22 cellular contexts compared by ENCODE assay signal in the genomic region with DNA sequence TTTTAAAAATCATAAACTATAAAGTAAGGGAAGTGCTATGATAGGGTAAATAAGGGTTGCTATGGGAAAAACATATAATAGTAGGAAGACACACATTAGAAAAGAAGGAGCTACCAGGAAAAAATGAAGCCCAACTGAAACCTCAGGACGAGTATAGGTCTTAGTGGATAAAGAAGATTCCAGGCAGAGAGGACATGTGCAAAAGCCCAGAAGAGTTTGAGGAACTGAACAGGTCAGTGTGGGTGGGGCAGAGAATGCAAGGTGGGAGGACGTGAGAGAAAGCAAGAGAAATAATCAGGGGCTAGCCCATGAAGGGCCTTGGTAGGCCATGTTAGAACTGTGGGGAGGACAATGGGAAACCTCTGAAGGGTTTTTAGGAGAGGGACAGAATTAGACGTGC.
"Had no signal": no experiment of that assay in that cellular context is flagged by ENCODE, and none has a peak within 500 bp of the region (broad histone marks: within the 10 kb centered on the region; RNA-seq: fewer than 3 reads in every experiment).

No MANE protein-coding gene starts in this region.

- H3K4me3 Mint-ChIP-seq: activated CD4-positive, alpha-beta T cell treated with anti-CD3 and anti-CD28 coated beads, Interleukin-2, amount 10 ng/mL, durations not matched to agents 24 days and 14 days; activated CD8-positive, alpha-beta memory T cell treated with anti-CD3 and anti-CD28 coated beads, Interleukin-2, amount 10 ng/mL, durations not matched to agents 7 days and 5 days; activated naive CD8-positive, alpha-beta T cell treated with anti-CD3 and anti-CD28 coated beads, Interleukin-2, amount 50 U/mL, for 24 hours; activated T-cell treated with anti-CD3 and anti-CD28 coated beads, Interleukin-2, amount 50 U/mL, for 24 hours; brain; T-helper 1 cell treated with Interleukin-12 subunit alpha and Interleukin-12 subunit beta and Interleukin-4 antibody, amounts not matched to agents 30 μg/mL and 1 μg/mL, for 36 hours had no signal

- H3K9me3 Mint-ChIP-seq: activated CD4-positive, alpha-beta T cell treated with anti-CD3 and anti-CD28 coated beads, Interleukin-2, amount 10 ng/mL, durations not matched to agents 24 days and 14 days; activated naive CD4-positive, alpha-beta T cell treated with anti-CD3 and anti-CD28 coated beads, Interleukin-2, amount 50 U/mL, for 72 hours; activated naive CD8-positive, alpha-beta T cell treated with anti-CD3 and anti-CD28 coated beads, Interleukin-2, amount 50 U/mL, for 24 hours; activated T-cell treated with anti-CD3 and anti-CD28 coated beads, Interleukin-2, amount 50 U/mL, for 24 hours; brain; T-helper 1 cell treated with Interleukin-12 subunit alpha and Interleukin-12 subunit beta and Interleukin-4 antibody, amounts not matched to agents 30 μg/mL and 1 μg/mL, for 36 hours had no signal

- H3K27me3 Mint-ChIP-seq: activated CD4-positive, alpha-beta T cell treated with anti-CD3 and anti-CD28 coated beads, Interleukin-2, amount 10 ng/mL, durations not matched to agents 24 days and 14 days; activated T-cell treated with anti-CD3 and anti-CD28 coated beads, Interleukin-2, amount 50 U/mL, for 24 hours; brain had no signal

- H3K36me3 ChIP-seq: MG63 had no signal

- H3K4me3 ChIP-seq: MG63, PC-9 had no signal

- H3K27ac ChIP-seq: PC-9 had no signal

- H3K27ac Mint-ChIP-seq: activated CD4-positive, alpha-beta T cell treated with anti-CD3 and anti-CD28 coated beads, Interleukin-2, amount 10 ng/mL, durations not matched to agents 24 days and 14 days; activated CD8-positive, alpha-beta memory T cell treated with anti-CD3 and anti-CD28 coated beads, Interleukin-2, amount 10 ng/mL, durations not matched to agents 7 days and 5 days; activated naive CD4-positive, alpha-beta T cell treated with anti-CD3 and anti-CD28 coated beads, Interleukin-2, amount 50 U/mL, for 72 hours; activated naive CD8-positive, alpha-beta T cell treated with anti-CD3 and anti-CD28 coated beads, Interleukin-2, amount 50 U/mL, for 24 hours; activated T-cell treated with anti-CD3 and anti-CD28 coated beads, Interleukin-2, amount 50 U/mL, for 24 hours; brain; T-helper 1 cell treated with Interleukin-12 subunit alpha and Interleukin-12 subunit beta and Interleukin-4 antibody, amounts not matched to agents 30 μg/mL and 1 μg/mL, for 36 hours had no signal

- H3K36me3 Mint-ChIP-seq: activated CD8-positive, alpha-beta memory T cell treated with anti-CD3 and anti-CD28 coated beads, Interleukin-2, amount 10 ng/mL, durations not matched to agents 7 days and 5 days; activated naive CD4-positive, alpha-beta T cell treated with anti-CD3 and anti-CD28 coated beads, Interleukin-2, amount 50 U/mL, for 72 hours had no signal

- DNase-seq: activated CD4-positive, alpha-beta T cell treated with anti-CD3 and anti-CD28 coated beads for 1 hour; activated CD4-positive, alpha-beta T cell treated with anti-CD3 and anti-CD28 coated beads, Interleukin-2, amount 10 ng/mL, durations not matched to agents 24 days and 14 days; activated CD4-positive, alpha-beta T cell treated with anti-CD3 and anti-CD28 coated beads, Interleukin-2, amount 50 U/mL, for 48 hours; activated CD8-positive, alpha-beta memory T cell treated with anti-CD3 and anti-CD28 coated beads, Interleukin-2, amount 10 ng/mL, durations not matched to agents 7 days and 5 days; activated effector memory CD4-positive, alpha-beta T cell treated with anti-CD3 and anti-CD28 coated beads, Interleukin-2, amount 50 U/mL, for 16 hours; activated naive CD4-positive, alpha-beta T cell treated with Interleukin-2 at 50 U/mL for 16 hours; activated naive CD8-positive, alpha-beta T cell treated with anti-CD3 and anti-CD28 coated beads, Interleukin-2, amount 50 U/mL, for 24 hours; activated T-cell treated with anti-CD3 and anti-CD28 coated beads, Interleukin-2, amount 50 U/mL, for 24 hours; amniotic stem cell; MG63; MV-4-11; NCI-H1105; NCI-H1436 treated with DMSO at 0.1 percent for 48 hours; NCI-H187; NCI-H2081; NCI-H510A treated with DMSO at 0.1 percent for 48 hours; NCI-H69; PC-9; SHP77 treated with DMSO at 0.1 percent for 48 hours had no signal

- H3K27me3 ChIP-seq: MG63 had no signal

- ATAC-seq: activated CD8-positive, alpha-beta memory T cell treated with anti-CD3 and anti-CD28 coated beads, Interleukin-2, amount 10 ng/mL, durations not matched to agents 7 days and 5 days; activated naive CD4-positive, alpha-beta T cell treated with anti-CD3 and anti-CD28 coated beads, Interleukin-2, amount 50 U/mL, for 72 hours; activated naive CD8-positive, alpha-beta T cell treated with anti-CD3 and anti-CD28 coated beads, Interleukin-2, amount 50 U/mL, for 24 hours had no signal

- H3K4me1 Mint-ChIP-seq: activated CD4-positive, alpha-beta T cell treated with anti-CD3 and anti-CD28 coated beads, Interleukin-2, amount 10 ng/mL, durations not matched to agents 24 days and 14 days had no signal

- H3K9me3 ChIP-seq: MG63 had no signal
